Comparison of ENCODE assay signal across 1 cellular context in genomic region chr5:181241393-181241975, GRCh38.
A peak's percentile ranks its signal among the peaks of the same experiment; 100 is the strongest.
TF ChIP-seq lines count a peak whose summit lies in the region.

No MANE protein-coding gene starts in this region.

TF ChIP-seq in HepG2, 621 proteins besides CTCF, POLR2A, EP300 and RAD21 (continued from another document):
- TF ChIP-seq ZNF512 (CRISPR knock-in tag; IDR thresholded peaks at IDR 0.05) (no peak), ZNF614 (CRISPR knock-in tag; IDR thresholded peaks at IDR 0.05; ENCODE audit: borderline replicate concordance) (peak; percentile 25; the same call in 1 of the 2 replicates), NCOR1 (IDR thresholded peaks at IDR 0.05; ENCODE audit: borderline replicate concordance, low read length) (no peak), ZNF124 (CRISPR knock-in tag; IDR thresholded peaks at IDR 0.05) (no peak), ZNF3 (CRISPR knock-in tag; IDR thresholded peaks at IDR 0.05) (no peak), ZNF574 (CRISPR knock-in tag; IDR thresholded peaks at IDR 0.05) (peak; percentile 37; the same call in 1 of the 2 replicates), ZNF746 (CRISPR knock-in tag; IDR thresholded peaks at IDR 0.05) (no peak), FOXM1 (CRISPR knock-in tag; IDR thresholded peaks at IDR 0.05) (no peak), ZC3H13 (CRISPR knock-in tag; IDR thresholded peaks at IDR 0.05) (no peak), ZNF572 (CRISPR knock-in tag; IDR thresholded peaks at IDR 0.05) (no peak), ARID3A (IDR thresholded peaks at IDR 0.05; ENCODE audit: low read depth, low read length) (0 out of 2 replicates have a peak, but pooled peaks have one; percentile 17), SALL2 (CRISPR knock-in tag; IDR thresholded peaks at IDR 0.05) (no peak), SKI (IDR thresholded peaks at IDR 0.05; ENCODE audit: partially characterized antibody) (no peak), THAP8 (CRISPR knock-in tag; IDR thresholded peaks at IDR 0.05; ENCODE audit: borderline replicate concordance) (no peak), ZNF619 (CRISPR knock-in tag; IDR thresholded peaks at IDR 0.05) (no peak), NCOA5 (CRISPR knock-in tag; IDR thresholded peaks at IDR 0.05) (no peak), TCF7L2 (IDR thresholded peaks at IDR 0.05; ENCODE audit: low read depth, low read length) (no peak), KMT2A (CRISPR knock-in tag; IDR thresholded peaks at IDR 0.05) (0 out of 2 replicates have a peak, but pooled peaks have one; percentile 26), PRDM10 (CRISPR knock-in tag; IDR thresholded peaks at IDR 0.05; ENCODE audit: low read depth) (peak; percentile 79), GRHL1 (CRISPR knock-in tag; conservative IDR thresholded peaks at IDR 0.05) (no peak), ZNF18 (CRISPR knock-in tag; IDR thresholded peaks at IDR 0.05; ENCODE audit: insufficient replicate concordance) (no peak)
